ENCODE assay signal across 24 cellular contexts in the genomic region with DNA sequence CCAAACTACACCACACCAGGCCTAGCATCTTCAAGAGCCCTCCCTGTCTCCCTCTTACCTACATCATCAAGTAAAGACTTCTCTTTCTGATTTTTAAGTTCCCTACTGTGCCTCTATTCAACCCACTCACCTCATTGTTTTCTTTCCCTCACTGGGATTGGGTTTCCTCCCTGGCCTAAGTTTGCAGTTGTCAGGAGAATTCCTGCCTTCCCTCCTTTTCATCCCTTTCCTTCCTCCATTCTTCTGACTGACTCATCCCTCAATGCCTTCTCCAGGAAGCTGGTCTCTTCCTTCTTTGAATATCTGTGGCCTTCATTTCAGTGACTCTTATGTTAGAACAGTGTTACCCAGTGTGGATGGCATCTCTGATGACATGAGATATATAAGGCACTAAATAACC.
"Had no signal": no experiment of that assay in that cellular context is flagged by ENCODE, and none has a peak within 500 bp of the region (broad histone marks: within the 10 kb centered on the region; RNA-seq: fewer than 3 reads in every experiment).

No MANE protein-coding gene starts in this region.

- H3K4me3 Mint-ChIP-seq: activated CD4-positive, alpha-beta T cell treated with anti-CD3 and anti-CD28 coated beads for 36 hours; activated naive CD8-positive, alpha-beta T cell; central memory CD8-positive, alpha-beta T cell; dendritic cell treated with granulocyte-macrophage colony-stimulating factor and Interleukin-4, amounts not matched to agents 40 ng/mL and 50 ng/mL, for 4 days; endodermal cell; natural killer cell; T-helper 2 cell treated with Interferon-gamma antibody and Interleukin-4, amounts not matched to agents 5 μg/mL and 100 μg/mL, for 36 hours had no signal

- ATAC-seq: activated CD4-positive, alpha-beta T cell treated with anti-CD3 and anti-CD28 coated beads for 36 hours; natural killer cell; right cardiac atrium; stimulated activated naive CD8-positive, alpha-beta T cell treated with anti-CD3 and anti-CD28 coated beads, Interleukin-15, Interleukin-2, amounts not matched to agents 100 U/mL and 50 U/mL, for 24 hours had no signal

- H3K36me3 ChIP-seq: esophagus squamous epithelium, left ventricle myocardium inferior had no signal

- H3K27me3 ChIP-seq: testis had no signal

- H3K9me3 Mint-ChIP-seq: central memory CD8-positive, alpha-beta T cell; dendritic cell treated with granulocyte-macrophage colony-stimulating factor and Interleukin-4, amounts not matched to agents 40 ng/mL and 50 ng/mL, for 4 days; natural killer cell; T-helper 2 cell treated with Interferon-gamma antibody and Interleukin-4, amounts not matched to agents 5 μg/mL and 100 μg/mL, for 36 hours had no signal

- DNase-seq: activated CD4-positive, alpha-beta T cell treated with anti-CD3 and anti-CD28 coated beads for 36 hours; activated CD4-positive, CD25-positive, alpha-beta regulatory T cell; activated effector memory CD4-positive, alpha-beta T cell treated with Interleukin-2 at 50 U/mL for 16 hours; activated naive CD4-positive, alpha-beta T cell treated with Interleukin-2 at 50 U/mL for 16 hours; anterior cingulate cortex; endodermal cell; esophagus squamous epithelium; left ventricle myocardium inferior; mesendoderm; natural killer cell; posterior cingulate gyrus; right cardiac atrium; stimulated activated CD4-positive, alpha-beta T cell treated with anti-CD3 and anti-CD28 coated beads, Interleukin-12 subunit alpha, Interleukin-12 subunit beta, amount 100 ng/mL, for 4 hours; stimulated activated CD4-positive, alpha-beta T cell treated with anti-CD3 and anti-CD28 coated beads, Interleukin-4, amount 100 ng/mL, for 1 hour; stimulated activated naive CD8-positive, alpha-beta T cell treated with anti-CD3 and anti-CD28 coated beads, Interleukin-15, Interleukin-2, amounts not matched to agents 100 U/mL and 50 U/mL, for 24 hours; T-helper 1 cell; testis; trophoblast cell had no signal

- H3K27ac ChIP-seq: epithelial cell of prostate, esophagus squamous epithelium, left ventricle myocardium inferior, testis had no signal

- H3K4me3 ChIP-seq: esophagus squamous epithelium, left ventricle myocardium inferior, lung, testis had no signal

- H3K9me3 ChIP-seq: esophagus squamous epithelium, left ventricle myocardium inferior, testis had no signal

- H3K4me1 Mint-ChIP-seq: activated CD4-positive, alpha-beta T cell treated with anti-CD3 and anti-CD28 coated beads for 36 hours; central memory CD8-positive, alpha-beta T cell; endodermal cell; natural killer cell had no signal

- H3K4me1 ChIP-seq: esophagus squamous epithelium, left ventricle myocardium inferior, testis had no signal

- H3K27ac Mint-ChIP-seq: activated CD4-positive, alpha-beta T cell treated with anti-CD3 and anti-CD28 coated beads for 36 hours; activated naive CD8-positive, alpha-beta T cell; dendritic cell treated with granulocyte-macrophage colony-stimulating factor and Interleukin-4, amounts not matched to agents 40 ng/mL and 50 ng/mL, for 4 days; endodermal cell; natural killer cell; T-helper 2 cell treated with Interferon-gamma antibody and Interleukin-4, amounts not matched to agents 5 μg/mL and 100 μg/mL, for 36 hours had no signal

- H3K27me3 Mint-ChIP-seq: activated CD4-positive, alpha-beta T cell treated with anti-CD3 and anti-CD28 coated beads for 36 hours; central memory CD8-positive, alpha-beta T cell had no signal

- H3K36me3 Mint-ChIP-seq: activated naive CD8-positive, alpha-beta T cell; natural killer cell had no signal
